In the genomic region with DNA sequence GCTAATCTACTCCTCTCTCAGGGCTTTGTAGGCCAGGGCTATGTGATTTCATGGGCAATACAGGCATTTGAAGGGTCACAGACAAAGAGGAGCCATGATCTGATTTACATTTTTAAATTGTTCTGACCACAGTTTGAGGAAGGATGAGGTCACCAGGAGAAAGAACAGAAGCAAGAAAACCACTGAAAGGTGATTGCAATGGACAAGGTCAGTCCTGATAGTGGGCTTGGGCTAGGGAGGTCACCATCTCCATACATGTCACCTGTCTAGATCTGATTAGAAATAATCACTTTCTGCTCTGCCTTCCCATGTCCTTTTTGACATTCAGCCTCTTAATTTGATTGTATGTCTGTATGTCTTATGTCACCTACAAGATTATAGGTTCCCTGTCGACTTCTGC, we compare ENCODE assay signal across 25 cellular contexts.
"Had no signal": no experiment of that assay in that cellular context is flagged by ENCODE, and none has a peak within 500 bp of the region (broad histone marks: within the 10 kb centered on the region; RNA-seq: fewer than 3 reads in every experiment).

No MANE protein-coding gene starts in this region.

- H3K36me3 ChIP-seq: cardiac muscle cell had no signal

- H3K4me3 ChIP-seq: cardiac muscle cell, PC-9, SK-N-MC had no signal

- DNase-seq: activated CD4-positive, alpha-beta T cell treated with anti-CD3 and anti-CD28 coated beads, Interleukin-2, amount 10 ng/mL, durations not matched to agents 24 days and 14 days; activated CD4-positive, alpha-beta T cell treated with anti-CD3 and anti-CD28 coated beads, Interleukin-2, amount 50 U/mL, for 4 hours; activated CD8-positive, alpha-beta T cell treated with anti-CD3 and anti-CD28 coated beads for 36 hours; activated gamma-delta T cell; activated naive CD4-positive, alpha-beta T cell treated with Interleukin-2 at 50 U/mL for 16 hours; activated naive CD8-positive, alpha-beta T cell treated with anti-CD3 and anti-CD28 coated beads, Interleukin-2, amount 10 ng/mL, durations not matched to agents 7 days and 5 days; activated T-cell treated with anti-CD3 and anti-CD28 coated beads, Interleukin-2, amount 50 U/mL, for 24 hours; amniotic stem cell; aorta; Kasumi-1; KG1; MM.1S; MV-4-11; NCI-H1092; NCI-H1436 treated with DMSO at 0.1 percent for 48 hours; NCI-H1694 treated with DMSO at 0.1 percent for 48 hours; NCI-H2029; NCI-H345; NCI-H524 treated with DMSO at 0.1 percent for 48 hours; NK-92 treated with Interleukin-12 subunit alpha and Interleukin-12 subunit beta, amount 100 ng/mL, for 24 hours; Right ventricle myocardium superior; T1000 had no signal

- H3K4me2 ChIP-seq: PC-9 had no signal

- H3K27ac ChIP-seq: cardiac muscle cell, PC-9, SK-N-MC had no signal

- ATAC-seq: activated CD8-positive, alpha-beta T cell treated with anti-CD3 and anti-CD28 coated beads for 36 hours had no signal

- H3K27me3 ChIP-seq: cardiac muscle cell had no signal

- H2AFZ ChIP-seq: PC-9 had no signal
